In genomic region chr17:72646176-72646575, GRCh38 we compare ENCODE assay signal across 18 cellular contexts.
DNase-seq lines count a peak whose midpoint lies in the region; ATAC-seq, FAIRE-seq and TF ChIP-seq lines count a peak whose summit lies in the region.
"Had no signal": no experiment of that assay in that cellular context is flagged by ENCODE, and none has a peak within 500 bp of the region (broad histone marks: within the 10 kb centered on the region; RNA-seq: fewer than 3 reads in every experiment).

No MANE protein-coding gene starts in this region.

- no peak overlapping the region for H3K4me3 ChIP-seq in A549
- no peak overlapping the region for H3K4me3 ChIP-seq in Panc1 (ENCODE audit: low read depth in 2 of 2, low read length in 2 of 2)
- H3K4me3 ChIP-seq: BLaER1 treated with 17β-estradiol and CSF1 and Interleukin-3, amounts not matched to agents 10 nM and 100 nM; GM23338 had no signal

- H3K27me3 Mint-ChIP-seq in Calu3 (ENCODE audit: unreplicated experiment), result no peaks in the 10 kb centered on the region
- H3K27me3 Mint-ChIP-seq: CD4-positive, CD25-positive, alpha-beta regulatory T cell had no signal

- H3K27ac Mint-ChIP-seq in Calu3 (ENCODE audit: unreplicated experiment), result no peak overlapping the region
- H3K27ac Mint-ChIP-seq: GM23338 had no signal

- BruUV-seq in Calu3 (replicated peaks; lab: Mats Ljungman, UMichigan), result TSS peak; percentile 83
- BruUV-seq in Panc1 (replicated peaks; lab: Mats Ljungman, UMichigan), result TSS peak; percentile 90

- FAIRE-seq in A549 (lab: Jason Lieb, UNC), result no peak
- FAIRE-seq: A204.1, G401.6, GM12892 had no signal

- no peaks in the 10 kb centered on the region for H3K36me3 ChIP-seq in Panc1 (ENCODE audit: control insufficient read depth, insufficient read depth, low read length)

- no peak overlapping the region for H3K4me2 ChIP-seq in A549
- H3K4me2 ChIP-seq: BLaER1 treated with 17β-estradiol and CSF1 and Interleukin-3, amounts not matched to agents 10 nM and 100 nM; GM23338 had no signal

- 31% methylated on average over 2 of the region's 2 CpGs for WGBS in A549 (ENCODE audit: missing lambda C conversion rate)

- H3K9me3 ChIP-seq in A549, result no peaks in the 10 kb centered on the region
- H3K9me3 ChIP-seq in Panc1 (ENCODE audit: control insufficient read depth, insufficient read depth, low read depth, low read length), result no peaks in the 10 kb centered on the region
- H3K9me3 ChIP-seq: BLaER1 treated with 17β-estradiol and CSF1 and Interleukin-3, amounts not matched to agents 10 nM and 100 nM had no signal

- no peaks in the 10 kb centered on the region for H3K27me3 ChIP-seq in Panc1 (ENCODE audit: control insufficient read depth, insufficient read depth, low read length)
- H3K27me3 ChIP-seq: BLaER1 treated with 17β-estradiol and CSF1 and Interleukin-3, amounts not matched to agents 10 nM and 100 nM had no signal

- TF ChIP-seq CTCF in A549 (IDR thresholded peaks at IDR 0.05) (no peak), Calu3 (IDR thresholded peaks at IDR 0.05; ENCODE audit: unreplicated experiment) (no peak), Panc1 (IDR thresholded peaks at IDR 0.05) (no peak)

- no peak for TF ChIP-seq POLR2A in A549 (IDR thresholded peaks at IDR 0.05; ENCODE audit: low read length)

- CTCF ChIA-PET in A549 (lab: Yijun Ruan, JAX), result interaction anchor here (1.3 to 1.9 kb wide), 5 partner anchors 10 to 89 kb away, joined by 3 to 10 read pairs (median 4); no protein-coding TSS in a partner anchor
- CTCF ChIA-PET in Calu3 (lab: Charles Lee), result no interaction called here
- CTCF ChIA-PET in Panc1 (lab: Charles Lee), result no interaction called here

- peaks cover 10% of the 10 kb centered on the region for H3K9me3 Mint-ChIP-seq in Calu3 (ENCODE audit: low read depth, unreplicated experiment)
- H3K9me3 Mint-ChIP-seq: GM23338 had no signal

- H3K4me3 Mint-ChIP-seq in Calu3 (ENCODE audit: low read depth, unreplicated experiment), result no peak overlapping the region
- H3K4me3 Mint-ChIP-seq: CD4-positive, CD25-positive, alpha-beta regulatory T cell; GM23338 had no signal

- ATAC-seq in A549 (peak in 1 of 2 experiments; percentile 45; a peak in 2 of 6 replicates), Panc1 (no peak), GM18498 (IDR thresholded peaks at IDR 0.05; ENCODE audit: unreplicated experiment) (no peak)
- ATAC-seq: GM23338 had no signal

- in situ Hi-C loops in Panc1 (cut with HindIII; ENCODE audit: low pct_unique_long_range_greater_than_20kb, low sequenced_read_pairs), result no loop called here

- H3K4me1 ChIP-seq in A549 (no peaks in the 10 kb centered on the region), Panc1 (ENCODE audit: control insufficient read depth, insufficient read depth, low read length) (no peaks in the 10 kb centered on the region)

- H3K36me3 Mint-ChIP-seq in Calu3 (ENCODE audit: insufficient read depth, unreplicated experiment), result peaks cover 16% of the 10 kb centered on the region

- no peak for TF ChIP-seq RAD21 in A549 (conservative IDR thresholded peaks at IDR 0.05 in 1 of 2, IDR thresholded peaks at IDR 0.05 in 1 of 2)

- intact Hi-C loops in Calu3 (cut with micrococcal nuclease; ENCODE audit: unreplicated experiment) (no loop called here), Panc1 (cut with micrococcal nuclease; ENCODE audit: unreplicated experiment) (no loop called here)

- no peak for TF ChIP-seq EP300 in A549 (IDR thresholded peaks at IDR 0.05)

- peaks cover 8% of the 10 kb centered on the region for H3K4me1 Mint-ChIP-seq in Calu3 (ENCODE audit: low read depth, unreplicated experiment)
- H3K4me1 Mint-ChIP-seq: CD4-positive, CD25-positive, alpha-beta regulatory T cell; GM23338 had no signal

- POLR2A ChIA-PET in A549 (lab: Yijun Ruan, JAX), result interaction anchor here (1.1 to 1.5 kb wide), 2 partner anchors 53 to 55 kb away, joined by 3 to 5 read pairs; no protein-coding TSS in a partner anchor
- POLR2A ChIA-PET in Panc1 (lab: Charles Lee), result interaction anchor here (1.1 kb wide), 1 partner anchor 58 kb away, joined by 9 read pairs; no protein-coding TSS in a partner anchor

- H3K27ac ChIP-seq in A549 (peak overlapping the region in 1 of 2 experiments; percentile 22; a peak in 2 of 6 replicates), Panc1 (ENCODE audit: low read length) (no peak overlapping the region)
- H3K27ac ChIP-seq: BLaER1 treated with 17β-estradiol and CSF1 and Interleukin-3, amounts not matched to agents 10 nM and 100 nM had no signal

- peak in 1 of 2 experiments; percentile 17 for DNase-seq in A549 (ENCODE audit: low read depth in 1 of 2, low spot score in 1 of 2)
- no peak for DNase-seq in Calu3
- no peak for DNase-seq in Panc1 (ENCODE audit: low read depth, low spot score)
- DNase-seq in islet precursor cell, result peak; percentile 69
- no peak for DNase-seq in stimulated activated CD4-positive, alpha-beta T cell treated with anti-CD3 and anti-CD28 coated beads, Interleukin-4, amount 100 ng/mL, for 24 hours
- no peak for DNase-seq in AG20443 (ENCODE audit: low spot score)
- DNase-seq in DMS79 treated with DMSO at 0.1 percent for 48 hours (lab: John Stamatoyannopoulos, UW), result no peak
- DNase-seq: CD4-positive, CD25-positive, alpha-beta regulatory T cell; DMS79; EL; H7; Kasumi-1 had no signal

TF ChIP-seq in A549, 52 proteins besides CTCF, POLR2A, EP300 and RAD21:
- no peak for TF ChIP-seq PBX3 (IDR thresholded peaks at IDR 0.05)
- peak; percentile 90 for TF ChIP-seq MAFK (IDR thresholded peaks at IDR 0.05; ENCODE audit: partially characterized antibody)
